ENCODE assay signal across 11 cellular contexts in the genomic region with DNA sequence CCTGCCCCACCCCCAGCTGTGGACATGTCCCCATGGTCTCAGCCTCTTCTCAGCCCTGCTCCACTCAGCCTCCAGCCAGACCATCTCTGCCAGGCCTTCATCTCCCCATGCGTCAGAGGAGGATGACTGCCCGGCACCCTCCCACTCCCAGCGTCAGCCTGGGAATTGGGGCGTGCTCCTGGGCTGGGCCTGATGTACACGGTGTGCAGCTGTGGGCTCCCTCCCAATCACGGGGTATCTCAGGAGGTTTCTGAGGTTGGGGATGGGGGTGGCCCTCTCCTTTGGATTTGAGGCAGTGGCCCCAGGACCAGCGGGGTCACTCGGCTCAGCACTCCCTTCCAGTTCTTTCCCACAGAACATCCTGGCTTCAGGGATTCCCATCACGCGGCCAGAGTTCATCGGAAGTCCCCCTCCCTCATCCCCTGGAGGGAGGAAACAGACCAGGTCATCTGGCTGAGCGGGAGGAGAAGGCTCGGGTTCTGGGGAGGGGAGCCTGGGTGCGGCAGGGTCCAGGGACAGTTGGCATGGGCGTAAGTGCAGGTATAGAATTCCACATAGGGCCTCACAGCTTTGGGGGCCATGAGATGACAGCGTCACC. TPM values are rescaled to one million over a fixed set of nuclear protein-coding genes. Genes with fewer than 3 reads are reported as not detected.
DNase-seq lines count a peak whose midpoint lies in the region; ATAC-seq and TF ChIP-seq lines count a peak whose summit lies in the region.
"Had no signal": no experiment of that assay in that cellular context is flagged by ENCODE, and none has a peak within 500 bp of the region (broad histone marks: within the 10 kb centered on the region; RNA-seq: fewer than 3 reads in every experiment).

No MANE protein-coding gene starts in this region.

- H3K36me3 ChIP-seq in psoas muscle (ENCODE audit: insufficient read depth in 1 of 2, low read depth in 1 of 2), result no peaks in the 10 kb centered on the region

- TF ChIP-seq CTCF in cardiac fibroblast (IDR thresholded peaks at IDR 0.05; ENCODE audit: low read depth, low read length), result no peak
- TF ChIP-seq CTCF in psoas muscle (IDR thresholded peaks at IDR 0.05), result no peak

- peak; percentile 28 to 47 (median 38) for ATAC-seq in psoas muscle
- ATAC-seq: activated T-cell treated with anti-CD3 and anti-CD28 coated beads, Interleukin-2, amount 50 U/mL, for 72 hours had no signal

- H3K9me3 ChIP-seq in psoas muscle, result no peaks in the 10 kb centered on the region

- H3K4me1 ChIP-seq in psoas muscle, result peaks cover 11% of the 10 kb centered on the region

- H3K27me3 ChIP-seq in psoas muscle (ENCODE audit: insufficient read depth in 3 of 3, low read length in 2 of 3), result no peaks in the 10 kb centered on the region

- H3K4me3 ChIP-seq in cardiac fibroblast (replicated peaks in 1 of 2; ENCODE audit: low read depth in 2 of 2, low read length in 2 of 2) (no peak overlapping the region), psoas muscle (no peak overlapping the region)

- DNase-seq in AG20443 (ENCODE audit: low spot score), result peak; percentile 55
- DNase-seq in cardiac fibroblast (ENCODE audit: low read depth in 2 of 2), result peak; percentile 78 to 89
- DNase-seq in islet precursor cell, result peak; percentile 60
- DNase-seq in psoas muscle, result peak; percentile 73 to 89
- DNase-seq in stimulated activated CD4-positive, alpha-beta T cell treated with anti-CD3 and anti-CD28 coated beads, Interleukin-4, amount 100 ng/mL, for 4 hours, result no peak
- no peak for DNase-seq in inferior parietal cortex (ENCODE audit: extremely low spot score)
- DNase-seq in activated CD4-positive, CD25-positive, alpha-beta regulatory T cell (lab: John Stamatoyannopoulos, UW), result no peak
- DNase-seq in nucleus accumbens (lab: John Stamatoyannopoulos, UW), result no peak
- DNase-seq: activated T-cell treated with anti-CD3 and anti-CD28 coated beads, Interleukin-2, amount 50 U/mL, for 72 hours; NCI-H1092; posterior cingulate gyrus had no signal

- WGBS in psoas muscle, 3 donors, result 60 to 73% (median 66%) methylated on average over 16 of the region's 16 CpGs

- intact Hi-C loops in psoas muscle (cut with DNase I), result no loop called here

- H3K27ac ChIP-seq in psoas muscle, result peak overlapping the region; percentile 54

RNA-seq across cellular contexts. Expression of a gene that starts 36.9 kb away (rescaled TPM):
- total RNA-seq in psoas muscle, result 10 to 100 TPM in 3 of 4 donors, 1 to 10 TPM in 1; 8.5 to 43.5 (median 23.6) TPM
- 10 to 100 TPM in 1 of 3 donors, 1 to 10 TPM in 2; 5.3 to 24.4 (median 7.5) TPM for polyA plus RNA-seq in psoas muscle

RNA-seq across cellular contexts. Expression of a gene that starts 55.5 kb away (rescaled TPM):
- total RNA-seq in psoas muscle, result 10 to 100 TPM; 15.0 to 24.2 (median 20.3) TPM
- polyA plus RNA-seq in psoas muscle, result 10 to 100 TPM; 10.2 to 16.3 (median 15.5) TPM

Comparison
In these comparisons a context has a peak if more than half of its experiments do, and no peak if none do; other contexts are left out.
1. DNase-seq: peak in AG20443 (single experiment), cardiac fibroblast (2 of 2), islet precursor cell (single experiment) and psoas muscle (2 of 2); none in stimulated activated CD4-positive, alpha-beta T cell treated with anti-CD3 and anti-CD28 coated beads, Interleukin-4, amount 100 ng/mL, for 4 hours (0 of 2), inferior parietal cortex (single experiment), activated CD4-positive, CD25-positive, alpha-beta regulatory T cell (0 of 4) and nucleus accumbens (0 of 56).